ENCODE assay signal across 8 cellular contexts in the genomic region with DNA sequence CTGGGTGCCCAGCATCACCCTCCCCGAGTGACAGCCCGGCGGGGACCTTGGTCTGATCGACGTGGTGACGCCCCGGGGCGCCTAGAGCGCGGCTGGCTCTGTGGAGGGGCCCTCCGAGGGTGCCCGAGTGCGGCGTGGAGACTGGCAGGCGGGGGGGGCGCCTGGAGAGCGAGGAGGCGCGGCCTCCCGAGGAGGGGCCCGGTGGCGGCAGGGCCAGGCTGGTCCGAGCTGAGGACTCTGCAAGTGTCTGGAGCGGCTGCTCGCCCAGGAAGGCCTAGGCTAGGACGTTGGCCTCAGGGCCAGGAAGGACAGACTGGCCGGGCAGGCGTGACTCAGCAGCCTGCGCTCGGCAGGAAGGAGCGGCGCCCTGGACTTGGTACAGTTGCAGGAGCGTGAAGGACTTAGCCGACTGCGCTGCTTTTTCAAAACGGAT. TPM values are rescaled to one million over a fixed set of nuclear protein-coding genes. Genes with fewer than 3 reads are reported as not detected.
DNase-seq lines count a peak whose midpoint lies in the region; ATAC-seq and TF ChIP-seq lines count a peak whose summit lies in the region.

No MANE protein-coding gene starts in this region.

- WGBS in H9 (ENCODE audit: extremely low coverage, insufficient read length, low lambda C conversion rate): no CpG with 5 or more reads among the region's 36 CpGs
- WGBS in SK-N-SH (ENCODE audit: low lambda C conversion rate): 2% methylated on average over 24 of the region's 36 CpGs
- WGBS in heart right ventricle, 2 donors: 2 to 4% methylated on average over 36 of the region's 36 CpGs
- WGBS in aorta, 2 donors: 1% methylated on average over 36 of the region's 36 CpGs

- no peak overlapping the region for H3T11ph ChIP-seq in H9 (ENCODE audit: low read length)

- H4K8ac ChIP-seq in H9 (replicated peaks; ENCODE audit: insufficient read length, low read depth, low read length): no peak overlapping the region

- CTCF ChIA-PET in SK-N-SH (lab: Yijun Ruan, JAX): interaction anchor here (0.7 to 17.1 kb wide), 9 partner anchors 18 to 497 kb away, joined by 3 to 604 read pairs (median 5); no protein-coding TSS in a partner anchor

- H3K27ac Mint-ChIP-seq in H9: 0 out of 7 replicates have a peak overlapping the region, but pooled peaks of 1 of the 3 experiments have one; percentile 30

- no peak overlapping the region for H2BK12ac ChIP-seq in H9 (ENCODE audit: insufficient read length, low read depth, low read length)

- H3K9ac ChIP-seq in H9 (ENCODE audit: extremely low read depth, insufficient read length, low read length) (peak overlapping the region; percentile 60), SK-N-SH (peak overlapping the region; percentile 32; the same call in 1 of the 2 replicates)

- no peak overlapping the region for H2AK5ac ChIP-seq in H9 (ENCODE audit: insufficient read length, low read length)

- H3K4ac ChIP-seq in H9 (ENCODE audit: low read depth, low read length): no peak overlapping the region

- H3K27me3 ChIP-seq in ACC112 (ENCODE audit: insufficient read depth, low read length) (peaks cover 37% of the 10 kb centered on the region), H9 (ENCODE audit: insufficient read depth, low read length) (no peaks in the 10 kb centered on the region), SK-N-SH (ENCODE audit: insufficient read depth) (peaks cover 3% of the 10 kb centered on the region; the same call in 1 of the 2 replicates), ascending aorta (no peaks in the 10 kb centered on the region), heart right ventricle (peaks cover 0 to 13% (median 0%) of the 10 kb centered on the region in 7 donors), aorta (ENCODE audit: control insufficient read depth in 1 of 2, insufficient read depth in 2 of 2, low read length in 1 of 2) (no peaks in the 10 kb centered on the region)

- peaks cover 53 to 55% of the 10 kb centered on the region in 2 experiments for H3K4me1 Mint-ChIP-seq in H9

- no peak for TF ChIP-seq EP300 in SK-N-SH (IDR thresholded peaks at IDR 0.05; ENCODE audit: borderline replicate concordance in 1 of 2, low read depth in 1 of 2, low read length in 1 of 2)

- H3K27ac ChIP-seq in ACC112 (ENCODE audit: low read depth, low read length): no peak overlapping the region
- no peak overlapping the region for H3K27ac ChIP-seq in H9 (ENCODE audit: insufficient read length, low read depth, low read length)
- H3K27ac ChIP-seq in SK-N-SH (ENCODE audit: low read depth in 2 of 2, low read length in 1 of 2): peak overlapping the region; percentile 13 to 91; a peak in 3 of 4 replicates
- peak overlapping the region; percentile 97 for H3K27ac ChIP-seq in ascending aorta
- H3K27ac ChIP-seq in heart right ventricle: peak overlapping the region; percentile 84 to 97 (median 93)
- peak overlapping the region; percentile 84 to 89 for H3K27ac ChIP-seq in aorta (ENCODE audit: low read depth in 1 of 2, low read length in 2 of 2)

- no peaks in the 10 kb centered on the region for H3K79me1 ChIP-seq in H9 (ENCODE audit: insufficient read depth, low read depth, low read length, poor library complexity, severe bottlenecking)

- no peak overlapping the region for H2BK120ac ChIP-seq in H9 (ENCODE audit: low read depth, low read length, poor library complexity, severe bottlenecking)

- H4K20me1 ChIP-seq in H9 (ENCODE audit: control insufficient read depth, insufficient read depth, insufficient read length) (no peaks in the 10 kb centered on the region), SK-N-SH (ENCODE audit: insufficient read depth) (no peaks in the 10 kb centered on the region)

- peaks cover 27% of the 10 kb centered on the region for H3F3A ChIP-seq in SK-N-SH (replicated peaks; ENCODE audit: insufficient read depth)

- H3K9me2 ChIP-seq in SK-N-SH: no peaks in the 10 kb centered on the region

- H3K18ac ChIP-seq in H9 (ENCODE audit: insufficient read length, low read depth, low read length): no peak overlapping the region

- intact Hi-C loops in ascending aorta (cut with DNase I) (loop anchor here (1.0 to 5.0 kb wide), 4 partner anchors 29 to 1756 kb away; partner anchors contain the start of gene AUH), heart right ventricle (cut with DNase I) (loop anchor here in 9 of 10 donors (2.0 to 10.0 kb wide), 11 partner anchors 56 to 319 kb away; no protein-coding TSS in a partner anchor), aorta (cut with DNase I) (loop anchor here (2.0 to 10.0 kb wide), 4 partner anchors 57 to 399 kb away; no protein-coding TSS in a partner anchor)

- ATAC-seq in heart right ventricle (peak; percentile 29 to 71 (median 49)), omental fat pad (ENCODE audit: low FRiP score) (peak; percentile 63), aorta (ENCODE audit: low FRiP score) (peak; percentile 84)

- peaks cover 24% of the 10 kb centered on the region for H3K23me2 ChIP-seq in H9 (ENCODE audit: insufficient read length, low read depth, low read length, poor library complexity, severe bottlenecking)

- POLR2A ChIA-PET in SK-N-SH (lab: Yijun Ruan, JAX): interaction anchor here (0.6 to 8.4 kb wide), 9 partner anchors 14 to 566 kb away, joined by 3 to 134 read pairs (median 7); no protein-coding TSS in a partner anchor

- H3K4me2 ChIP-seq in H9 (ENCODE audit: insufficient read depth, insufficient read length, low read length) (peak overlapping the region; percentile 68), SK-N-SH (peak overlapping the region; percentile 91)

- H3K36me3 Mint-ChIP-seq in H9 (ENCODE audit: insufficient read depth in 1 of 3, low read depth in 3 of 3): peaks cover 4 to 28% (median 11%) of the 10 kb centered on the region in 3 experiments; a peak in 6 of 7 replicates

- peak overlapping the region; percentile 81 to 92 for H3K4me3 Mint-ChIP-seq in H9

- no peak overlapping the region for H2BK15ac ChIP-seq in H9 (ENCODE audit: low read depth, low read length)

- no peak overlapping the region for H3K23ac ChIP-seq in H9 (ENCODE audit: insufficient read length, low read depth, low read length)

- H3K36me3 ChIP-seq in ACC112 (ENCODE audit: insufficient read depth, low read length): no peaks in the 10 kb centered on the region
- H3K36me3 ChIP-seq in SK-N-SH (replicated peaks in 1 of 2; ENCODE audit: control insufficient read depth in 1 of 2, insufficient read depth in 2 of 2, low read length in 1 of 2): no peaks in the 10 kb centered on the region
- H3K36me3 ChIP-seq in ascending aorta: no peaks in the 10 kb centered on the region
- H3K36me3 ChIP-seq in heart right ventricle: no peaks in the 10 kb centered on the region
- no peaks in the 10 kb centered on the region for H3K36me3 ChIP-seq in aorta (ENCODE audit: control insufficient read depth in 1 of 2, insufficient read depth in 2 of 2, low read length in 1 of 2)

- no peak overlapping the region for H4K91ac ChIP-seq in H9 (ENCODE audit: insufficient read length, low read depth, low read length)

- no peak overlapping the region for H2BK5ac ChIP-seq in H9 (ENCODE audit: insufficient read length, low read length)

- H4K5ac ChIP-seq in H9 (ENCODE audit: insufficient read length, low read depth, low read length): no peak overlapping the region

- H3K4me1 ChIP-seq in ACC112 (ENCODE audit: control insufficient read depth, insufficient read depth, low read length, unreplicated experiment) (peaks cover 24% of the 10 kb centered on the region), H9 (ENCODE audit: insufficient read depth, low read length) (no peaks in the 10 kb centered on the region; the same call in 1 of the 2 replicates), SK-N-SH (ENCODE audit: control insufficient read depth in 1 of 2, insufficient read depth in 2 of 2, low read depth in 1 of 2, low read length in 1 of 2) (peaks cover 24 to 41% of the 10 kb centered on the region in 2 experiments), ascending aorta (peaks cover 9 to 24% of the 10 kb centered on the region in 2 donors), heart right ventricle (peaks cover 3 to 48% (median 43%) of the 10 kb centered on the region in 9 donors), aorta (ENCODE audit: control insufficient read depth in 1 of 2, insufficient read depth in 2 of 2, low read length in 2 of 2) (peaks cover 0 to 2% of the 10 kb centered on the region in 2 donors)

- TF ChIP-seq RAD21 in SK-N-SH (IDR thresholded peaks at IDR 0.05; ENCODE audit: low read length): no peak

- H2AFZ ChIP-seq in ACC112 (ENCODE audit: low read length, unreplicated experiment) (no peak overlapping the region), H9 (ENCODE audit: low read length) (no peak overlapping the region), SK-N-SH (ENCODE audit: low read depth) (peak overlapping the region; percentile 86; the same call in 1 of the 2 replicates)

- H3K4me3 ChIP-seq in ACC112 (ENCODE audit: low read depth, low read length) (peak overlapping the region; percentile 63), SK-N-SH (ENCODE audit: low read depth in 2 of 2, low read length in 1 of 2) (peak overlapping the region in 1 of 2 experiments; percentile 47; a peak in 2 of 4 replicates), ascending aorta (peak overlapping the region; percentile 81 to 91), heart right ventricle (peak overlapping the region; percentile 66 to 90 (median 84)), aorta (ENCODE audit: low read length in 2 of 2) (peak overlapping the region; percentile 53 to 70)

- DNase-seq in H9 (peak; percentile 68), SK-N-SH (peak; percentile 72), ascending aorta (ENCODE audit: low spot score in 2 of 2) (peak; percentile 35 to 91), heart right ventricle (peak; percentile 62 to 78), omental fat pad (ENCODE audit: low spot score) (no peak), aorta (peak; percentile 91 to 92), NCI-H1048 (lab: John Stamatoyannopoulos, UW) (no peak)

- no peaks in the 10 kb centered on the region for H3K79me2 ChIP-seq in ACC112 (ENCODE audit: control insufficient read depth, insufficient read depth, low read length, unreplicated experiment)
- peaks cover 2% of the 10 kb centered on the region; the same call in 1 of the 2 replicates for H3K79me2 ChIP-seq in H9 (ENCODE audit: insufficient read depth, low read length)
- no peaks in the 10 kb centered on the region for H3K79me2 ChIP-seq in SK-N-SH (ENCODE audit: insufficient read depth)

- H3K56ac ChIP-seq in H9 (ENCODE audit: insufficient read length, low read depth, low read length): no peak overlapping the region

- H3K9me3 Mint-ChIP-seq in H9: peaks cover 0 to 4% of the 10 kb centered on the region in 2 experiments; a peak in 1 of 5 replicates

- TF ChIP-seq CTCF in H9 (conservative IDR thresholded peaks at IDR 0.05): no peak
- TF ChIP-seq CTCF in SK-N-SH (IDR thresholded peaks at IDR 0.05): no peak
- TF ChIP-seq CTCF in ascending aorta (IDR thresholded peaks at IDR 0.05): no peak
- no peak for TF ChIP-seq CTCF in heart right ventricle (IDR thresholded peaks at IDR 0.05)
- no peak for TF ChIP-seq CTCF in omental fat pad (IDR thresholded peaks at IDR 0.05)

- no peak overlapping the region for H2BK20ac ChIP-seq in H9 (ENCODE audit: low read depth, low read length, poor library complexity, severe bottlenecking)

- H3K9me3 ChIP-seq in H9 (ENCODE audit: control insufficient read depth, low read depth, low read length): no peaks in the 10 kb centered on the region
- H3K9me3 ChIP-seq in SK-N-SH: no peaks in the 10 kb centered on the region
- no peaks in the 10 kb centered on the region for H3K9me3 ChIP-seq in ascending aorta
- no peaks in the 10 kb centered on the region for H3K9me3 ChIP-seq in heart right ventricle
- H3K9me3 ChIP-seq in aorta (ENCODE audit: control insufficient read depth, low read length): no peaks in the 10 kb centered on the region

- H3K27me3 Mint-ChIP-seq in H9 (ENCODE audit: low read depth): peaks cover 46% of the 10 kb centered on the region

- H3K14ac ChIP-seq in H9 (ENCODE audit: insufficient read depth, low read length): peak overlapping the region; percentile 44; the same call in 1 of the 2 replicates

RNA-seq across cellular contexts. Expression of gene GADD45G, which starts 1.3 kb away (rescaled TPM):
- total RNA-seq in H9 (2021): 6.8 and 7.7 TPM in 2 replicates
- polyA plus RNA-seq in SK-N-SH (2012; rRNA removed): 1.3 and 1.8 TPM in 2 replicates
- 0.98 and 1.4 TPM in 2 replicates for polyA plus RNA-seq in SK-N-SH (2012; cell fraction: cytosol; rRNA removed)
- polyA plus RNA-seq in SK-N-SH (2012; cell fraction: nucleus; rRNA removed): 3.2 and 7.4 TPM in 2 replicates
- 4.6 TPM for total RNA-seq in ascending aorta
- 10 to 100 TPM in 8 of 10 donors, 1 to 10 TPM in 2; 9.4 to 81.2 (median 19.6) TPM for total RNA-seq in heart right ventricle
- polyA plus RNA-seq in heart right ventricle: 100 to 1,000 TPM in 1 of 2 donors, 10 to 100 TPM in 1; 56.0 to 125 TPM
- 10 to 100 TPM in 3 of 4 donors, 1 to 10 TPM in 1; 5.1 to 23.8 (median 16.1) TPM for total RNA-seq in omental fat pad
- 1 to 10 TPM; 4.5 to 4.7 TPM for total RNA-seq in aorta
- 10 to 100 TPM in 1 of 2 donors, 1 to 10 TPM in 1; 8.1 to 30.4 TPM for polyA plus RNA-seq in aorta

Comparison
In these comparisons a context has a peak if more than half of its experiments do, and no peak if none do; other contexts are left out.
1. H3K27ac ChIP-seq: peak in SK-N-SH (2 of 2), ascending aorta (2 of 2), heart right ventricle (10 of 10) and aorta (2 of 2); none in ACC112 (single experiment) and H9 (single experiment).
2. DNase-seq: peak in H9 (single experiment), SK-N-SH (single experiment), ascending aorta (2 of 2), heart right ventricle (2 of 2) and aorta (2 of 2); none in omental fat pad (single experiment) and NCI-H1048 (single experiment).
3. Peak in every context shown above with its lines, with median percentiles within 50 percentile points of each other: ATAC-seq.